13 cellular contexts compared by ENCODE assay signal in the genomic region with DNA sequence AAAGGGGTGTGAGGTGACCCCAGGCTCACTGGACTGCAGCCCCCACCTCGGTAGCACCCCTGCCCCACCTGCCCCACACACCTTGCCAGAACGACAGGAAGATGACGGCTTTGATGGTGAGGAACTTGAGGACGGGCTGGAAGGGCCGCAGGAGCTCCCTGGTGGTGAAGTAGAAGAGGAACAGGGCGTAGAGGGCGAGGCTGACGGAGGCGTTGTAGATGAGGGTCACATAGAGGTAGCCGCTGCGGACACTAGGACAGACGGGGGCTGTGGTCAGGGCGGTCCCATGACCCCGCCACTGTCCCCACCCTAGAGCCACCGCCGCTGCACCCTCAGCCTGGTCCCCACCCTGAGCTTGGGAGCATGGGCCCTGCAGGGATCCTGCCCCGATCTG. TPM values are rescaled to one million over a fixed set of nuclear protein-coding genes. Genes with fewer than 3 reads are reported as not detected.
DNase-seq lines count a peak whose midpoint lies in the region; ATAC-seq and TF ChIP-seq lines count a peak whose summit lies in the region.
"Had no signal": no experiment of that assay in that cellular context is flagged by ENCODE, and none has a peak within 500 bp of the region (broad histone marks: within the 10 kb centered on the region; RNA-seq: fewer than 3 reads in every experiment).

No MANE protein-coding gene starts in this region.

- H3K27me3 Mint-ChIP-seq in activated CD4-positive, alpha-beta T cell treated with anti-CD3 and anti-CD28 coated beads, Interleukin-2, amount 10 ng/mL, durations not matched to agents 7 days and 5 days: no peaks in the 10 kb centered on the region
- peaks cover 8% of the 10 kb centered on the region for H3K27me3 Mint-ChIP-seq in memory B cell

- no peak for DNase-seq in activated CD4-positive, alpha-beta T cell treated with anti-CD3 and anti-CD28 coated beads, Interleukin-2, amount 10 ng/mL, durations not matched to agents 7 days and 5 days
- DNase-seq in activated CD4-positive, alpha-beta T cell treated with anti-CD3 and anti-CD28 coated beads for 48 hours: no peak
- DNase-seq in HL-60 (ENCODE audit: low read depth in 1 of 2, low spot score in 1 of 2): peak in 1 of 2 experiments; percentile 66
- no peak for DNase-seq in memory B cell (ENCODE audit: low spot score in 2 of 2)
- no peak for DNase-seq in effector CD8-positive, alpha-beta T cell (lab: John Stamatoyannopoulos, UW)
- no peak for DNase-seq in globus pallidus (ENCODE audit: low spot score)
- DNase-seq: ACHN, NCI-H2171 treated with DMSO at 0.1 percent for 48 hours had no signal

- CTCF ChIA-PET in activated CD4-positive, alpha-beta T cell treated with anti-CD3 and anti-CD28 coated beads, Interleukin-2, amount 10 ng/mL, durations not matched to agents 7 days and 5 days (lab: Charles Lee): interaction anchor here (1.0 kb wide), 1 partner anchor 10 kb away, joined by 3 read pairs; no protein-coding TSS in a partner anchor

- H3K4me1 Mint-ChIP-seq in activated CD4-positive, alpha-beta T cell treated with anti-CD3 and anti-CD28 coated beads, Interleukin-2, amount 10 ng/mL, durations not matched to agents 7 days and 5 days: peaks cover 3% of the 10 kb centered on the region
- H3K4me1 Mint-ChIP-seq in memory B cell: peaks cover 9% of the 10 kb centered on the region

- no peak overlapping the region for H3K27ac ChIP-seq in HL-60 (replicated peaks)
- H3K27ac ChIP-seq: breast epithelium, upper lobe of left lung, VCaP had no signal

- H3K4me3 ChIP-seq in HL-60 (replicated peaks; ENCODE audit: insufficient read depth, low read length): no peak overlapping the region
- H3K4me3 ChIP-seq: breast epithelium, upper lobe of left lung had no signal

- H3K4me3 Mint-ChIP-seq in activated CD4-positive, alpha-beta T cell treated with anti-CD3 and anti-CD28 coated beads, Interleukin-2, amount 10 ng/mL, durations not matched to agents 7 days and 5 days: peak overlapping the region; percentile 3
- H3K4me3 Mint-ChIP-seq in memory B cell: peak overlapping the region; percentile 37

- no peaks in the 10 kb centered on the region for H3K36me3 Mint-ChIP-seq in activated CD4-positive, alpha-beta T cell treated with anti-CD3 and anti-CD28 coated beads, Interleukin-2, amount 10 ng/mL, durations not matched to agents 7 days and 5 days (ENCODE audit: low read depth)
- H3K36me3 Mint-ChIP-seq in memory B cell: no peaks in the 10 kb centered on the region

- H3K9me3 Mint-ChIP-seq in activated CD4-positive, alpha-beta T cell treated with anti-CD3 and anti-CD28 coated beads, Interleukin-2, amount 10 ng/mL, durations not matched to agents 7 days and 5 days: no peaks in the 10 kb centered on the region
- H3K9me3 Mint-ChIP-seq in memory B cell: no peaks in the 10 kb centered on the region

- ATAC-seq in SK-N-SH treated with all-trans-retinoic acid at 6 μM for 48 hours: peak; percentile 8; the same call in 1 of the 3 replicates
- peak; percentile 51 for ATAC-seq in memory B cell (ENCODE audit: low read depth)
- ATAC-seq in activated CD4-positive, CD25-positive, alpha-beta regulatory T cell treated with anti-CD3 and anti-CD28 coated beads, Interleukin-2, amount 50 U/mL, for 24 hours: no peak

- H3K27ac Mint-ChIP-seq in activated CD4-positive, alpha-beta T cell treated with anti-CD3 and anti-CD28 coated beads, Interleukin-2, amount 10 ng/mL, durations not matched to agents 7 days and 5 days: no peak overlapping the region
- H3K27ac Mint-ChIP-seq in memory B cell: no peak overlapping the region

- POLR2A ChIA-PET in activated CD4-positive, alpha-beta T cell treated with anti-CD3 and anti-CD28 coated beads, Interleukin-2, amount 10 ng/mL, durations not matched to agents 7 days and 5 days (lab: Charles Lee): no interaction called here

- TF ChIP-seq CTCF in HL-60 (IDR thresholded peaks at IDR 0.05; ENCODE audit: insufficient read depth, low read length): peak; percentile 20

- no peaks in the 10 kb centered on the region for H3K27me3 ChIP-seq in HL-60 (ENCODE audit: insufficient read depth, poor library complexity, severe bottlenecking)
- H3K27me3 ChIP-seq: breast epithelium, upper lobe of left lung had no signal

TF ChIP-seq in SK-N-SH treated with all-trans-retinoic acid at 6 μM for 48 hours, 23 proteins besides CTCF, POLR2A, EP300 and RAD21:
- TF ChIP-seq TCF4 (CRISPR knock-in tag; IDR thresholded peaks at IDR 0.05; ENCODE audit: borderline replicate concordance): no peak
- no peak for TF ChIP-seq ZNF565 (CRISPR knock-in tag; conservative IDR thresholded peaks at IDR 0.05; ENCODE audit: low read depth)
- TF ChIP-seq ZNF8 (CRISPR knock-in tag; IDR thresholded peaks at IDR 0.05): no peak
TF ChIP-seq in SK-N-SH treated with all-trans-retinoic acid at 6 μM for 48 hours: peak in this region for 0.

RNA-seq across cellular contexts. Expression of gene TMEM184A, which starts 7.6 kb away (rescaled TPM):
- total RNA-seq in activated CD4-positive, alpha-beta T cell treated with anti-CD3 and anti-CD28 coated beads, Interleukin-2, amount 10 ng/mL, durations not matched to agents 7 days and 5 days: not detected

RNA-seq across cellular contexts. Expression of gene MAFK, which starts 17.9 kb away (rescaled TPM):
- 10 to 100 TPM; 24.7 to 29.3 TPM for total RNA-seq in activated CD4-positive, alpha-beta T cell treated with anti-CD3 and anti-CD28 coated beads, Interleukin-2, amount 10 ng/mL, durations not matched to agents 7 days and 5 days

RNA-seq across cellular contexts. Expression of gene PSMG3, which starts 21.4 kb away (rescaled TPM):
- 10 to 100 TPM; 23.1 to 29.3 TPM for total RNA-seq in activated CD4-positive, alpha-beta T cell treated with anti-CD3 and anti-CD28 coated beads, Interleukin-2, amount 10 ng/mL, durations not matched to agents 7 days and 5 days

RNA-seq across cellular contexts. Expression of gene INTS1, which starts 44.2 kb away (rescaled TPM):
- total RNA-seq in activated CD4-positive, alpha-beta T cell treated with anti-CD3 and anti-CD28 coated beads, Interleukin-2, amount 10 ng/mL, durations not matched to agents 7 days and 5 days: 100 to 1,000 TPM in 1 of 2 experiments, 10 to 100 TPM in 1; 90.6 to 104 TPM

Comparison
In these comparisons a context has a peak if more than half of its experiments do, and no peak if none do; other contexts are left out.
1. ATAC-seq: peak in SK-N-SH treated with all-trans-retinoic acid at 6 μM for 48 hours (single experiment) and memory B cell (single experiment); none in activated CD4-positive, CD25-positive, alpha-beta regulatory T cell treated with anti-CD3 and anti-CD28 coated beads, Interleukin-2, amount 50 U/mL, for 24 hours (0 of 2).